In the genomic region with DNA sequence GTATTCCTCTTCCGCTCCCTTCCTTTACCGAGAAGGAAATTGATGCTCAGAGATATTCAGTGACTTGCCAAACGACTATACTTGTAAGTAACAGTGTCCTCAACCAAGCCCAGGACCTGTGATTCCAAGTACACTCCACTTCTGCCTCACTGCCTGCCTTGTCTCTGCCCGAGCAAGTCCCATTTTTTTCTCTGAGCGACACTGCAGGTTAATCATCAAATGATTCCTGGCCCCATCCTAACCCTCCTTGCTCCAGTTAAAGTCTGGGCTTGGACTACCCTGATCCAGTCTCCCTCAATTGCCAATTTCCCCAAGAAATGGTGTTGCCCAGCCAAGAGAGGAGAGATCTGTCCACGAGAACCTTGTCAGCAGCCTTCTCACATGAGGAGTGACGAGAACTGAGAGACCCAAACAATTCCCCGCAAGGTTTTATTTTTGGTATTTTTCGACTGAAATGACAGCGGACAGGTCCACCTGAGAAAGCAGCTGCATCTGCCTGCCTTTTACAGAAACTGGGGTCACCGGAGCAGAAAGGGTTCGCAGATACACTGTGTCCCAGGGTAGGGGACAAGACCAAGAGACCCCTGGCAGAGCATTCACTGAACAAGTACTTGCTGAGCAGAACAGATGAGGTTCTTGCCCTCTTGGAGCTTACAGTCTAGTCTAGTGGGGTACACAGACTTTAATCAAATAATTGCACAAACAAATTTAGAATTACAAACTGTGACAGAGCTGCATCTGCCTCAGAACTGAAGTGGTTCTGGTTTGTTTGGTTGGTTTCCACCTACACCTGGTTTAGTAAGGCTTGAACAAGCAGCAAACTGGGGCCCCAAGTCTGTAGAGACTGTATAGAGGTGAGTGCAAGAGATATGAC, we compare ENCODE assay signal across 10 cellular contexts. TPM values are rescaled to one million over a fixed set of nuclear protein-coding genes. Genes with fewer than 3 reads are reported as not detected.
DNase-seq lines count a peak whose midpoint lies in the region; ATAC-seq and TF ChIP-seq lines count a peak whose summit lies in the region.
"Had no signal": no experiment of that assay in that cellular context is flagged by ENCODE, and none has a peak within 500 bp of the region (broad histone marks: within the 10 kb centered on the region; RNA-seq: fewer than 3 reads in every experiment).

No MANE protein-coding gene starts in this region.

- peaks cover 0 to 3% (median 0%) of the 10 kb centered on the region in 11 donors for H3K9me3 Mint-ChIP-seq in naive thymus-derived CD4-positive, alpha-beta T cell
- H3K9me3 Mint-ChIP-seq: brain had no signal

- H3K4me3 Mint-ChIP-seq in naive thymus-derived CD4-positive, alpha-beta T cell: no peak overlapping the region
- H3K4me3 Mint-ChIP-seq: brain had no signal

- POLR2A ChIA-PET in naive thymus-derived CD4-positive, alpha-beta T cell (lab: Charles Lee): no interaction called here

- no peak for TF ChIP-seq CTCF in lower lobe of right lung (IDR thresholded peaks at IDR 0.05)

- intact Hi-C loops in naive thymus-derived CD4-positive, alpha-beta T cell (cut with micrococcal nuclease): no loop called here
- intact Hi-C loops in left colon (cut with DNase I, micrococcal nuclease) (no loop called here), lower lobe of right lung (cut with DNase I) (no loop called here)

- CTCF ChIA-PET in naive thymus-derived CD4-positive, alpha-beta T cell (lab: Charles Lee): no interaction called here

- H3K4me1 ChIP-seq in naive thymus-derived CD4-positive, alpha-beta T cell (ENCODE audit: control insufficient read depth in 2 of 2, insufficient read depth in 2 of 2, low read length in 2 of 2): no peaks in the 10 kb centered on the region
- H3K4me1 ChIP-seq in lower lobe of right lung: no peaks in the 10 kb centered on the region

- H3K27ac Mint-ChIP-seq in naive thymus-derived CD4-positive, alpha-beta T cell: peak overlapping the region in 1 of 9 donors; percentile 8

- H3K27ac ChIP-seq in epithelial cell of prostate: peak overlapping the region; percentile 46
- no peak overlapping the region for H3K27ac ChIP-seq in naive thymus-derived CD4-positive, alpha-beta T cell (ENCODE audit: low read depth, low read length)
- H3K27ac ChIP-seq in lower lobe of right lung: no peak overlapping the region

- no peaks in the 10 kb centered on the region for H3K36me3 ChIP-seq in naive thymus-derived CD4-positive, alpha-beta T cell (ENCODE audit: control insufficient read depth in 2 of 3, insufficient read depth in 3 of 3, low read length in 3 of 3)
- no peaks in the 10 kb centered on the region for H3K36me3 ChIP-seq in lower lobe of right lung

- H3K36me3 Mint-ChIP-seq in naive thymus-derived CD4-positive, alpha-beta T cell: peaks cover 0 to 37% (median 3%) of the 10 kb centered on the region in 5 donors
- H3K36me3 Mint-ChIP-seq: brain had no signal

- no peak overlapping the region for H3K4me3 ChIP-seq in naive thymus-derived CD4-positive, alpha-beta T cell (ENCODE audit: low read length)
- no peak overlapping the region for H3K4me3 ChIP-seq in lower lobe of right lung

- peaks cover 0 to 20% (median 1%) of the 10 kb centered on the region in 7 donors for H3K4me1 Mint-ChIP-seq in naive thymus-derived CD4-positive, alpha-beta T cell

- H3K27me3 Mint-ChIP-seq in naive thymus-derived CD4-positive, alpha-beta T cell: no peaks in the 10 kb centered on the region

- DNase-seq in epithelial cell of prostate (ENCODE audit: low read depth, low spot score) (no peak), NCI-H226 (no peak), left colon (no peak), lower lobe of right lung (no peak)
- no peak for DNase-seq in naive thymus-derived CD4-positive, alpha-beta T cell
- DNase-seq: KG1 had no signal

- no peaks in the 10 kb centered on the region for H3K9me3 ChIP-seq in naive thymus-derived CD4-positive, alpha-beta T cell (ENCODE audit: control insufficient read depth in 2 of 3, low read length in 3 of 3)
- no peaks in the 10 kb centered on the region for H3K9me3 ChIP-seq in lower lobe of right lung

- no peaks in the 10 kb centered on the region for H3K27me3 ChIP-seq in naive thymus-derived CD4-positive, alpha-beta T cell (ENCODE audit: control insufficient read depth in 2 of 2, insufficient read depth in 2 of 2, low read length in 2 of 2)
- no peaks in the 10 kb centered on the region for H3K27me3 ChIP-seq in lower lobe of right lung (ENCODE audit: low read depth)

- ATAC-seq in GM18861 (IDR thresholded peaks at IDR 0.05; ENCODE audit: unreplicated experiment): peak; percentile 32
- peak; percentile 52 for ATAC-seq in GM21526 (IDR thresholded peaks at IDR 0.05; ENCODE audit: low FRiP score, unreplicated experiment)
- ATAC-seq in HG03139 (IDR thresholded peaks at IDR 0.05; ENCODE audit: unreplicated experiment): peak; percentile 40
- ATAC-seq in naive thymus-derived CD4-positive, alpha-beta T cell: no peak
- no peak for ATAC-seq in left colon
- ATAC-seq in lower lobe of right lung: no peak

RNA-seq across cellular contexts. Expression of gene POU2AF1, which starts 11.4 kb away (rescaled TPM):
- 10 to 100 TPM in 1 of 5 experiments, 1 to 10 TPM in 3, under 1 TPM in 1; 0.57 to 11.3 (median 4.9) TPM for total RNA-seq in naive thymus-derived CD4-positive, alpha-beta T cell
- polyA plus RNA-seq in naive thymus-derived CD4-positive, alpha-beta T cell: under 1 TPM; 0.45 to 0.53 TPM
- total RNA-seq in left colon: 10 to 100 TPM in 1 of 2 donors, 1 to 10 TPM in 1; 3.8 to 10.2 TPM
- 3.4 TPM for total RNA-seq in lower lobe of right lung

Comparison
In these comparisons a context has a peak if more than half of its experiments do, and no peak if none do; other contexts are left out.
1. ATAC-seq: peak in GM18861 (single experiment), GM21526 (single experiment) and HG03139 (single experiment); none in naive thymus-derived CD4-positive, alpha-beta T cell (single experiment), left colon (single experiment) and lower lobe of right lung (0 of 2).